In the genomic region with DNA sequence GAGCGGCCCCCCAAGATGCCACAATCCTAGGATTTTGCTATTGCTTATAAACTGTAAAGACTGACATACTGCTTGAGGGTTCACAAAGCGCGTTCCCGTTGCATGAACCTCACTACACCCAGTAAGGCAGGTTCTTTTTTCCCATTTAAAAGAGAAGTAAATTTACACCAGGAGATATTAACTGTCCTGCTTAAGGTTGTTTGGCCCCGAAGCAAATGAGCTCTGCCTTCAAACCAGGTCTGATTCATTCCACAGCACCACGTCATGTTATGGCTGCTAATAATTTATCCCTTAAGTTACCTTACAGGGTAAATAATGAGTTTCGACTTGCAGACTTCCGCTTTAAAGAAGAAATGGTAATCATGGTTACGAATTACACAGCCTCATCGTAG, we compare ENCODE assay signal across 8 cellular contexts. TPM values are rescaled to one million over a fixed set of nuclear protein-coding genes. Genes with fewer than 3 reads are reported as not detected.
A peak's percentile ranks its signal among the peaks of the same experiment; 100 is the strongest.
DNase-seq lines count a peak whose midpoint lies in the region; ATAC-seq and TF ChIP-seq lines count a peak whose summit lies in the region.

No MANE protein-coding gene starts in this region.

- H3K36me3 ChIP-seq in adrenal gland (replicated peaks in 1 of 2) (no peaks in the 10 kb centered on the region), iPS DF 6.9 (ENCODE audit: control insufficient read depth, insufficient read depth, low read length) (no peaks in the 10 kb centered on the region)

- peak overlapping the region; percentile 76 for H3K27ac ChIP-seq in C4-2B
- peak overlapping the region; percentile 64 to 92 (median 89) for H3K27ac ChIP-seq in adrenal gland
- H3K27ac ChIP-seq in iPS DF 6.9 (ENCODE audit: low read length): no peak overlapping the region

- WGBS in adrenal gland, 4 donors: 0 to 1% (median 1%) methylated on average over 10 of the region's 10 CpGs
- WGBS in iPS DF 6.9 (ENCODE audit: insufficient coverage, insufficient read length): no CpG with 5 or more reads among the region's 10 CpGs

- H3K4me3 ChIP-seq in adrenal gland (peak overlapping the region; percentile 36 to 75 (median 54)), iPS DF 6.9 (ENCODE audit: low read length) (peak overlapping the region; percentile 74; the same call in 1 of the 2 replicates), skeletal muscle cell (ENCODE audit: low read depth, low read length) (peak overlapping the region; percentile 75)

- DNase-seq in GM20000 (ENCODE audit: low spot score) (peak; percentile 70), NCI-H774 (lab: John Stamatoyannopoulos, UW) (peak; percentile 25), adrenal gland (peak in 5 of 7 donors; percentile 21 to 39 (median 29)), iPS DF 6.9 (ENCODE audit: low read depth, low spot score) (no peak), skeletal muscle cell (ENCODE audit: low read depth) (no peak), GM19240 (ENCODE audit: insufficient read length, low spot score) (no peak)

- TF ChIP-seq CTCF in C4-2B (conservative IDR thresholded peaks at IDR 0.05) (no peak), GM20000 (IDR thresholded peaks at IDR 0.05; ENCODE audit: extremely low read depth, missing control alignments) (no peak), adrenal gland (IDR thresholded peaks at IDR 0.05) (no peak)

- no peaks in the 10 kb centered on the region for H3K9me3 ChIP-seq in adrenal gland (replicated peaks in 1 of 3)
- H3K9me3 ChIP-seq in iPS DF 6.9 (ENCODE audit: control insufficient read depth, insufficient read depth, low read length): no peaks in the 10 kb centered on the region

- intact Hi-C loops in adrenal gland (cut with DNase I): no loop called here

- no peak for TF ChIP-seq POLR2A in adrenal gland (IDR thresholded peaks at IDR 0.05)

- H3K27me3 ChIP-seq in adrenal gland: no peaks in the 10 kb centered on the region
- no peaks in the 10 kb centered on the region for H3K27me3 ChIP-seq in iPS DF 6.9 (ENCODE audit: control insufficient read depth, insufficient read depth, low read length)

- no peak for ATAC-seq in HG03439 (IDR thresholded peaks at IDR 0.05; ENCODE audit: unreplicated experiment)

- peaks cover 15 to 25% of the 10 kb centered on the region in 2 donors for H3K4me1 ChIP-seq in adrenal gland (replicated peaks in 1 of 2)
- no peaks in the 10 kb centered on the region; the same call in 1 of the 2 replicates for H3K4me1 ChIP-seq in iPS DF 6.9 (ENCODE audit: control insufficient read depth, insufficient read depth, low read length)

RNA-seq across cellular contexts. Expression of gene FKBP14, which starts 0.6 kb away (rescaled TPM):
- total RNA-seq in adrenal gland: 10 to 100 TPM in 5 of 8 donors, 1 to 10 TPM in 3; 3.7 to 35.0 (median 12.7) TPM
- polyA plus RNA-seq in adrenal gland: 10 to 100 TPM in 1 of 3 donors, 1 to 10 TPM in 2; 2.0 to 28.2 (median 2.5) TPM

RNA-seq across cellular contexts. Expression of gene PLEKHA8, which starts 1.2 kb away (rescaled TPM):
- 10 to 100 TPM in 1 of 8 donors, 1 to 10 TPM in 7; 4.1 to 14.5 (median 6.3) TPM for total RNA-seq in adrenal gland
- polyA plus RNA-seq in adrenal gland: 1 to 10 TPM; 2.1 to 6.6 (median 2.2) TPM

RNA-seq across cellular contexts. Expression of gene SCRN1, which starts 37.5 kb away (rescaled TPM):
- total RNA-seq in adrenal gland: 10 to 100 TPM; 37.4 to 65.2 (median 50.2) TPM
- 10 to 100 TPM in 2 of 3 donors, 1 to 10 TPM in 1; 8.2 to 56.1 (median 10.8) TPM for polyA plus RNA-seq in adrenal gland

Comparison
In these comparisons a context has a peak if more than half of its experiments do, and no peak if none do; other contexts are left out.
1. DNase-seq: peak in GM20000 (single experiment), NCI-H774 (single experiment) and adrenal gland (5 of 7); none in iPS DF 6.9 (single experiment), skeletal muscle cell (single experiment) and GM19240 (single experiment).
2. Peak in every context shown above with its lines, with median percentiles within 50 percentile points of each other: H3K4me3 ChIP-seq.